Comparison of ENCODE assay signal across 13 cellular contexts in the genomic region with DNA sequence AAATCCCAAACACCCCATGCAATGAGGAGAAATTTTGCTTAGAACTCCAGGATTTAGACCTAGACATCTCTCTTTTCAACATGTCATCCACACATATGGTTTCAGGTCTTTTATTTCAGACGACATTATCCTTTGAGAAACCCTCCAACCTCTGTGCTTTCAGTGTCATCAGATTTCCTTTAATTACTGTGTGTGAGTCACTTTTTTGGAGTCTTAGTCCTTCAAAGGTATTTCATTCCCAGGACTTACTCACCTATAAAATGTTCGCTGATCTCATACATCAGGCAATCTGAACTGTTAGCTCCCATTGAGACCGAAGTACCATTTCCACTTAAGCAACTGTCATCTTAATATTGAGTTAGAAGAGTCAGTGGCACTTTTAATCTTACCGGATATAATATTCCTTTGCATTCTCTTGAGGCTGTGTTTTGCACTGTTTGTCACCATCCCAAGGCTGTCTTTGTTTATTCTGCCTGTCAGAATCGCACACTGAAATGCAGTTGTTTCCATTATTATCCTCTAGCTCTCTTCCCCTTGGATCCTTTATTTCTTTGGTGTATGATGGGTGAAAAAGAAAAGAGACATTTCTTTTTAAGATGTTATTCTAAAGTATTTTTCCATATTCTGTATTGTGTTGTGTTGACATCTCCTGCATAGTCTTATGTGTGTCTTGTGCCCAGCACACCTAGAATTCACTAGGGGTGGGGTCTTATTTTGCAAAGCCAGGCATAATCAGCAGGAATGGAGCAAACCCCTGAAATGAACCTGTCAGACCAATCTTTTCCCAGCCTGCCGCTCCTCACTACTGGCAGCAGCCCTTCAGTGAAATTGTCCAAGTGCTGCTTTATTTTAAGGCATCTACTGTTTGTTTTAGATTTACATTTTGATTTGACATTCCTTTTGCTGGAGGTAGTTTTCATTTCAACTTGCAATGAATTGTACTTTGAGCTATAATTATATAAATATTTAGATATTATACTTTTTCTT.
DNase-seq lines count a peak whose midpoint lies in the region; TF ChIP-seq lines count a peak whose summit lies in the region.
"Had no signal": no experiment of that assay in that cellular context is flagged by ENCODE, and none has a peak within 500 bp of the region (broad histone marks: within the 10 kb centered on the region; RNA-seq: fewer than 3 reads in every experiment).

No MANE protein-coding gene starts in this region.

- intact Hi-C loops in ascending aorta (cut with DNase I) = no loop called here

- H3K36me3 Mint-ChIP-seq in T-helper 2 cell treated with Interferon-gamma antibody and Interleukin-4, amounts not matched to agents 5 μg/mL and 100 μg/mL, for 36 hours (ENCODE audit: low read depth) = no peaks in the 10 kb centered on the region
- peaks cover 4 to 24% (median 11%) of the 10 kb centered on the region in 3 donors for H3K36me3 Mint-ChIP-seq in immature natural killer cell

- H3K4me1 ChIP-seq in ascending aorta = peaks cover 0 to 30% of the 10 kb centered on the region in 2 donors

- no peaks in the 10 kb centered on the region for H3K4me1 Mint-ChIP-seq in T-helper 2 cell treated with Interferon-gamma antibody and Interleukin-4, amounts not matched to agents 5 μg/mL and 100 μg/mL, for 36 hours (ENCODE audit: low read depth)
- H3K4me1 Mint-ChIP-seq in immature natural killer cell = peaks cover 23 to 60% of the 10 kb centered on the region in 2 donors

- no peaks in the 10 kb centered on the region for H3K9me3 ChIP-seq in ascending aorta

- in situ Hi-C loops in ACHN (cut with HindIII; ENCODE audit: low pct_ligation_motif_present, low pct_unique_long_range_greater_than_20kb, low sequenced_read_pairs) = no loop called here

- H3K9me3 Mint-ChIP-seq in T-helper 2 cell treated with Interferon-gamma antibody and Interleukin-4, amounts not matched to agents 5 μg/mL and 100 μg/mL, for 36 hours = no peaks in the 10 kb centered on the region
- H3K9me3 Mint-ChIP-seq in immature natural killer cell = peaks cover 0 to 6% (median under 1%) of the 10 kb centered on the region in 6 donors

- DNase-seq in ACHN = peak; percentile 76
- peak; percentile 55 for DNase-seq in HT-29 (ENCODE audit: low spot score)
- no peak for DNase-seq in ascending aorta (ENCODE audit: low spot score in 2 of 2)
- DNase-seq in kidney epithelial cell (ENCODE audit: low read depth) = peak; percentile 81
- DNase-seq in SIG-M5 (lab: John Stamatoyannopoulos, UW) = no peak
- DNase-seq in T-helper 2 cell treated with Interferon-gamma antibody and Interleukin-4, amounts not matched to agents 5 μg/mL and 100 μg/mL, for 36 hours (ENCODE audit: low spot score) = no peak
- DNase-seq in NCI-H128 (lab: John Stamatoyannopoulos, UW; ENCODE audit: unreplicated experiment) = no peak
- no peak for DNase-seq in immature natural killer cell
- DNase-seq: activated T-cell treated with anti-CD3 and anti-CD28 coated beads, Interleukin-2, amount 50 U/mL, for 48 hours; central memory CD4-positive, alpha-beta T cell; heart left ventricle; NCI-H1048 had no signal

- H3K27me3 Mint-ChIP-seq in T-helper 2 cell treated with Interferon-gamma antibody and Interleukin-4, amounts not matched to agents 5 μg/mL and 100 μg/mL, for 36 hours (ENCODE audit: low read depth) = no peaks in the 10 kb centered on the region
- H3K27me3 Mint-ChIP-seq in immature natural killer cell (ENCODE audit: low read depth in 3 of 3) = no peaks in the 10 kb centered on the region

- no peak overlapping the region for H3K4me3 ChIP-seq in ascending aorta
- H3K4me3 ChIP-seq in kidney epithelial cell (ENCODE audit: low read depth, low read length) = no peak overlapping the region
- H3K4me3 ChIP-seq: heart left ventricle had no signal

- H3K27me3 ChIP-seq in ascending aorta (no peaks in the 10 kb centered on the region), kidney epithelial cell (ENCODE audit: control insufficient read depth, insufficient read depth, low read length) (no peaks in the 10 kb centered on the region)
- H3K27me3 ChIP-seq: heart left ventricle had no signal

- H3K4me3 Mint-ChIP-seq in T-helper 2 cell treated with Interferon-gamma antibody and Interleukin-4, amounts not matched to agents 5 μg/mL and 100 μg/mL, for 36 hours = no peak overlapping the region
- no peak overlapping the region for H3K4me3 Mint-ChIP-seq in immature natural killer cell

- TF ChIP-seq CTCF in ascending aorta (IDR thresholded peaks at IDR 0.05) (no peak), kidney epithelial cell (IDR thresholded peaks at IDR 0.05; ENCODE audit: insufficient read depth, low read length, poor library complexity, severe bottlenecking) (no peak)

- no peak overlapping the region for H3K27ac Mint-ChIP-seq in T-helper 2 cell treated with Interferon-gamma antibody and Interleukin-4, amounts not matched to agents 5 μg/mL and 100 μg/mL, for 36 hours
- H3K27ac Mint-ChIP-seq in immature natural killer cell = peak overlapping the region in 1 of 6 donors; percentile 48

- peaks cover 3 to 5% of the 10 kb centered on the region in 2 donors for H3K36me3 ChIP-seq in ascending aorta
- no peaks in the 10 kb centered on the region for H3K36me3 ChIP-seq in kidney epithelial cell (ENCODE audit: control insufficient read depth, insufficient read depth, low read length)

- H3K27ac ChIP-seq in ascending aorta = peak overlapping the region; percentile 31 to 70
- H3K27ac ChIP-seq: C4-2B had no signal

Comparison
In these comparisons a context has a peak if more than half of its experiments do, and no peak if none do; other contexts are left out.
1. DNase-seq: peak in ACHN (single experiment), HT-29 (single experiment) and kidney epithelial cell (single experiment); none in ascending aorta (0 of 2), SIG-M5 (single experiment), T-helper 2 cell treated with Interferon-gamma antibody and Interleukin-4, amounts not matched to agents 5 μg/mL and 100 μg/mL, for 36 hours (single experiment), NCI-H128 (single experiment) and immature natural killer cell (0 of 3).